8 cellular contexts compared by ENCODE assay signal in the genomic region with DNA sequence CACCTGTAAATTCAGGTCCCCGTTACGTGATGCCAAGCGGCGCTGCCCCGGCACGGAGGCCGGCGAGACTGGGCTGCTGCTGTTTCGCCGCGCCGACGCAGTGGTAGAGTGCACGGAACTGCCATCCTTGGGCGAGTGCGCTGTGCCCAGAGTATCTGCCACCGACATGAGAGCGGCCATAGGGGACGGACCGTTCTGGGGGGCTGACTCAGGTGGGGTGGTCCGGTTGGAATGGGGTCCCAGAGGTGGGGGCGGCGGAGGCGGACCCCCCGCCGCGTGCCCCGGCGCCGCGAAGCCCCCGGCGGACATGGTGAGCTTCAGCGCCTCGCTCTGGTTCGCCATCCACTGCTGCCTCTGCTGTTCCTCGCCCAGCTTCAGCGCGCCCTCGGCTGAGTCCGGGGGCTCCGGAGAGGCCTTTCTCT. TPM values are rescaled to one million over a fixed set of nuclear protein-coding genes. Genes with fewer than 3 reads are reported as not detected.
DNase-seq lines count a peak whose midpoint lies in the region; ATAC-seq and TF ChIP-seq lines count a peak whose summit lies in the region.

No MANE protein-coding gene starts in this region.

- TF ChIP-seq CTCF in RWPE2 (IDR thresholded peaks at IDR 0.05; ENCODE audit: poor library complexity, severe bottlenecking) (no peak), fibroblast of the aortic adventitia (IDR thresholded peaks at IDR 0.05; ENCODE audit: insufficient read depth, low read length) (no peak)

- H3K27ac ChIP-seq in RWPE2 (ENCODE audit: poor library complexity, severe bottlenecking) = peak overlapping the region; percentile 97
- peak overlapping the region; percentile 98 for H3K27ac ChIP-seq in rectal smooth muscle tissue (ENCODE audit: low read depth, low read length)

- H3K9ac ChIP-seq in ES-I3 (ENCODE audit: low read depth, low read length) = peak overlapping the region; percentile 91
- peak overlapping the region; percentile 46 for H3K9ac ChIP-seq in rectal smooth muscle tissue (ENCODE audit: low read length)

- ATAC-seq in RWPE2 (ENCODE audit: low read depth) (no peak), GM18511 (IDR thresholded peaks at IDR 0.05; ENCODE audit: unreplicated experiment) (no peak), GM21515 (IDR thresholded peaks at IDR 0.05; ENCODE audit: unreplicated experiment) (no peak)

- H3K4me3 ChIP-seq in RWPE2 (ENCODE audit: severe bottlenecking) (peak overlapping the region; percentile 78), fibroblast of the aortic adventitia (ENCODE audit: low read depth, low read length) (peak overlapping the region; percentile 91), rectal smooth muscle tissue (ENCODE audit: low read length) (peak overlapping the region; percentile 70)

- H3K27me3 ChIP-seq in RWPE2 (ENCODE audit: insufficient read depth, poor library complexity, severe bottlenecking) (no peaks in the 10 kb centered on the region), rectal smooth muscle tissue (ENCODE audit: control insufficient read depth, insufficient read depth, low read length) (no peaks in the 10 kb centered on the region)

- 0 out of 2 replicates have a peak, but pooled peaks cover 3% of the 10 kb centered on the region for H3K36me3 ChIP-seq in ES-I3 (ENCODE audit: insufficient read depth, low read length)
- H3K36me3 ChIP-seq in RWPE2 (ENCODE audit: low read depth) = peaks cover 35% of the 10 kb centered on the region
- H3K36me3 ChIP-seq in rectal smooth muscle tissue (ENCODE audit: control insufficient read depth, insufficient read depth, low read length) = peaks cover 4% of the 10 kb centered on the region

- H3K4me1 ChIP-seq in ES-I3 (ENCODE audit: insufficient read depth, low read length) (peaks cover 21% of the 10 kb centered on the region), RWPE2 (ENCODE audit: insufficient read depth, poor library complexity, severe bottlenecking) (peaks cover 32% of the 10 kb centered on the region), rectal smooth muscle tissue (ENCODE audit: control insufficient read depth, insufficient read depth, low read length) (peaks cover 30% of the 10 kb centered on the region)

- DNase-seq in RWPE2 (ENCODE audit: low spot score) (no peak), fibroblast of the aortic adventitia (ENCODE audit: low read depth) (no peak), HPDE6-E6E7 (ENCODE audit: extremely low spot score) (no peak), hippocampal formation (lab: John Stamatoyannopoulos, UW) (no peak)

- H3K9me3 ChIP-seq in ES-I3 (ENCODE audit: control insufficient read depth, insufficient read depth, low read length) = no peaks in the 10 kb centered on the region
- no peaks in the 10 kb centered on the region for H3K9me3 ChIP-seq in RWPE2 (ENCODE audit: severe bottlenecking)

RNA-seq across cellular contexts. Expression of a gene that starts 2.8 kb away (rescaled TPM):
- total RNA-seq in fibroblast of the aortic adventitia (ENCODE audit: low replicate concordance) = 21.6 and 25.8 TPM in 2 replicates
